In genomic region chr1:169860750-169861149, GRCh38 we compare ENCODE assay signal across 13 cellular contexts.
"Had no signal": no experiment of that assay in that cellular context is flagged by ENCODE, and none has a peak within 500 bp of the region (broad histone marks: within the 10 kb centered on the region; RNA-seq: fewer than 3 reads in every experiment).

No MANE protein-coding gene starts in this region.

- DNase-seq: activated CD4-positive, alpha-beta T cell treated with anti-CD3 and anti-CD28 coated beads, Interleukin-2, amount 50 U/mL, for 1 hour; activated effector memory CD4-positive, alpha-beta T cell treated with Interleukin-2 at 50 U/mL for 16 hours; activated T-cell treated with anti-CD3 and anti-CD28 coated beads for 4 hours; effector CD4-positive, alpha-beta T cell; foreskin keratinocyte; left colon; ovary; stimulated activated CD4-positive, alpha-beta T cell treated with anti-CD3 and anti-CD28 coated beads, Interleukin-15, amount 100 ng/mL, for 24 hours; stimulated activated CD4-positive, alpha-beta T cell treated with anti-CD3 and anti-CD28 coated beads, Interleukin-4, amount 100 ng/mL, for 24 hours; T-helper 1 cell; thyroid gland; uterus had no signal

- H3K9me3 Mint-ChIP-seq: neural crest cell had no signal

- H3K4me3 Mint-ChIP-seq: neural crest cell had no signal

- ATAC-seq: foreskin keratinocyte, left colon had no signal
